6 cellular contexts compared by ENCODE assay signal in genomic region chr19:1606138-1606651, GRCh38. TPM values are rescaled to one million over a fixed set of nuclear protein-coding genes. Genes with fewer than 3 reads are reported as not detected.
DNase-seq lines count a peak whose midpoint lies in the region; ATAC-seq and TF ChIP-seq lines count a peak whose summit lies in the region.

No MANE protein-coding gene starts in this region.

- peak overlapping the region; percentile 93 for H2AFZ ChIP-seq in IMR-90 (replicated peaks; ENCODE audit: low read length, poor library complexity)

- no peak overlapping the region for H3K56ac ChIP-seq in IMR-90 (ENCODE audit: extremely low read depth, insufficient read depth, low read length)

- POLR2A ChIA-PET in IMR-90 (lab: Charles Lee; ENCODE audit: unreplicated experiment): no interaction called here

- H3K79me1 ChIP-seq in IMR-90 (ENCODE audit: low read depth in 1 of 2, low read length in 2 of 2): peaks cover 6 to 35% of the 10 kb centered on the region in 2 experiments; a peak in 3 of 4 replicates

- no TSS peak for BruUV-seq in IMR-90 (replicated peaks; lab: Mats Ljungman, UMichigan)

- TF ChIP-seq RAD21 in IMR-90 (IDR thresholded peaks at IDR 0.05; ENCODE audit: low read length): no peak

- H4K20me1 ChIP-seq in IMR-90 (ENCODE audit: insufficient read depth, low read length): peaks cover 24% of the 10 kb centered on the region

- H3K9me3 Mint-ChIP-seq in effector memory CD8-positive, alpha-beta T cell: no peaks in the 10 kb centered on the region

- H3K4ac ChIP-seq in IMR-90 (ENCODE audit: low read depth, low read length): peak overlapping the region; percentile 76

- peak overlapping the region; percentile 97 to 98 for H3K27ac Mint-ChIP-seq in effector memory CD8-positive, alpha-beta T cell

- peaks cover 37% of the 10 kb centered on the region for H3K36me3 Mint-ChIP-seq in effector memory CD8-positive, alpha-beta T cell (ENCODE audit: insufficient read depth)

- H3K36me3 ChIP-seq in IMR-90 (ENCODE audit: control insufficient read depth, insufficient read depth, low read length) (peaks cover 14% of the 10 kb centered on the region), gastrocnemius medialis (peaks cover 0 to 3% of the 10 kb centered on the region in 2 donors)

- no peaks in the 10 kb centered on the region for H3K9me3 ChIP-seq in IMR-90 (ENCODE audit: control insufficient read depth, insufficient read depth, low read length)
- no peaks in the 10 kb centered on the region for H3K9me3 ChIP-seq in gastrocnemius medialis

- CTCF ChIA-PET in IMR-90 (lab: Yijun Ruan, JAX): no interaction called here

- DNase-seq in IMR-90: no peak
- no peak for DNase-seq in effector memory CD8-positive, alpha-beta T cell
- peak in 1 of 2 donors; percentile 31 for DNase-seq in gastrocnemius medialis
- DNase-seq in LoVo (ENCODE audit: low spot score): no peak
- no peak for DNase-seq in GM10266 (ENCODE audit: extremely low spot score)
- DNase-seq in head of caudate nucleus: no peak

- H3K9ac ChIP-seq in IMR-90 (ENCODE audit: low read depth, low read length): peak overlapping the region; percentile 82

- peak overlapping the region; percentile 74 for H3K23ac ChIP-seq in IMR-90 (ENCODE audit: low read depth, low read length)

- H4K91ac ChIP-seq in IMR-90 (ENCODE audit: insufficient read depth, low read depth, low read length): peak overlapping the region; percentile 49; the same call in 1 of the 2 replicates

- in situ Hi-C loops in IMR-90 (cut with MboI; ENCODE audit: low sequenced_read_pairs) (no loop called here), gastrocnemius medialis (cut with MboI; ENCODE audit: low sequenced_read_pairs in 4 of 4) (loop anchor here in 1 of 4 donors (10.0 kb wide), 1 partner anchor 49 kb away; the partner anchor contains the start of gene TCF3)

- no peak overlapping the region for H3K18ac ChIP-seq in IMR-90 (ENCODE audit: low read depth, low read length)

- H3K4me3 ChIP-seq in IMR-90 (ENCODE audit: insufficient read depth, low read depth, low read length) (peak overlapping the region; percentile 57), gastrocnemius medialis (peak overlapping the region; percentile 83 to 99 (median 96))

- peak overlapping the region; percentile 82 for H3K14ac ChIP-seq in IMR-90 (replicated peaks; ENCODE audit: low read depth, low read length)

- no peak overlapping the region; the same call in 1 of the 2 replicates for H2BK120ac ChIP-seq in IMR-90 (ENCODE audit: low read depth, low read length)

- ATAC-seq in IMR-90 (ENCODE audit: low read depth): peak; percentile 1; the same call in 1 of the 2 replicates
- ATAC-seq in effector memory CD8-positive, alpha-beta T cell (replicated peaks): no peak
- peak; percentile 2 to 8 for ATAC-seq in gastrocnemius medialis

- intact Hi-C loops in IMR-90 (cut with micrococcal nuclease) (loop anchor here (2.0 to 10.0 kb wide), 2 partner anchors 45 to 189 kb away; no protein-coding TSS in a partner anchor), gastrocnemius medialis (cut with DNase I; ENCODE audit: low total_unique reads) (loop anchor here (5.0 kb wide), 1 partner anchor 39 kb away; the partner anchor contains the start of gene MEX3D), head of caudate nucleus (cut with DNase I) (loop anchor here (5.0 kb wide), 1 partner anchor 46 kb away; the partner anchor contains the start of gene TCF3)

- H3K4me1 Mint-ChIP-seq in effector memory CD8-positive, alpha-beta T cell (ENCODE audit: low read depth in 2 of 2): peaks cover 33 to 40% of the 10 kb centered on the region in 2 donors

- H3K27me3 ChIP-seq in IMR-90 (ENCODE audit: control insufficient read depth, insufficient read depth, low read length) (no peaks in the 10 kb centered on the region), gastrocnemius medialis (no peaks in the 10 kb centered on the region)

- peak overlapping the region; percentile 54 for H3K27ac ChIP-seq in IMR-90 (ENCODE audit: insufficient read depth, low read length)
- H3K27ac ChIP-seq in gastrocnemius medialis: peak overlapping the region; percentile 92 to 99 (median 98)

- peak overlapping the region; percentile 97 to 98 for H3K4me3 Mint-ChIP-seq in effector memory CD8-positive, alpha-beta T cell

- H3K27me3 Mint-ChIP-seq in effector memory CD8-positive, alpha-beta T cell: no peaks in the 10 kb centered on the region

- peak overlapping the region; percentile 71 for H2AK9ac ChIP-seq in IMR-90 (replicated peaks; ENCODE audit: low read depth, low read length, poor library complexity)

- H2AK5ac ChIP-seq in IMR-90 (ENCODE audit: low read depth, low read length): peak overlapping the region; percentile 83

- WGBS in IMR-90 (ENCODE audit: extremely low coverage in 2 of 2, insufficient read length in 1 of 2), 2 experiments: 0% methylated on average over 1 of the region's 16 CpGs; no CpG with 5 or more reads in 1 of the 2 experiments

- H4K5ac ChIP-seq in IMR-90 (ENCODE audit: low read depth, low read length): peak overlapping the region; percentile 32; the same call in 1 of the 2 replicates

- no peak overlapping the region for H2BK20ac ChIP-seq in IMR-90 (ENCODE audit: low read depth, low read length)

- TF ChIP-seq POLR2A in IMR-90 (IDR thresholded peaks at IDR 0.05; ENCODE audit: low read depth, low read length): no peak
- no peak for TF ChIP-seq POLR2A in gastrocnemius medialis (IDR thresholded peaks at IDR 0.05)

- dilution Hi-C loops in IMR-90 (cut with HindIII; ENCODE audit: low sequenced_read_pairs, unreplicated experiment): no loop called here

- H2BK15ac ChIP-seq in IMR-90 (ENCODE audit: low read depth, low read length): no peak overlapping the region

- H2BK5ac ChIP-seq in IMR-90 (ENCODE audit: low read depth, low read length, poor library complexity, severe bottlenecking): peak overlapping the region; percentile 75

- peaks cover 2% of the 10 kb centered on the region; the same call in 1 of the 2 replicates for H3K4me1 ChIP-seq in IMR-90 (ENCODE audit: control insufficient read depth, insufficient read depth, low read length)
- peaks cover 23 to 40% of the 10 kb centered on the region in 2 donors for H3K4me1 ChIP-seq in gastrocnemius medialis

- H3K9me1 ChIP-seq in IMR-90 (ENCODE audit: insufficient read depth, low read length): 0 out of 2 replicates have a peak, but pooled peaks cover 5% of the 10 kb centered on the region

- peak overlapping the region; percentile 90 for H3K4me2 ChIP-seq in IMR-90 (ENCODE audit: low read depth, low read length)

- peak overlapping the region; percentile 78 to 89 for H4K8ac ChIP-seq in IMR-90 (ENCODE audit: low read depth in 2 of 2, low read length in 2 of 2)

- TF ChIP-seq CTCF in IMR-90 (conservative IDR thresholded peaks at IDR 0.05; ENCODE audit: low read depth, low read length) (no peak), gastrocnemius medialis (IDR thresholded peaks at IDR 0.05 in 4 of 5, conservative IDR thresholded peaks at IDR 0.05 in 1 of 5) (no peak), GM10266 (IDR thresholded peaks at IDR 0.05; ENCODE audit: control insufficient read depth, insufficient read depth, low read depth, missing control alignments) (no peak)

TF ChIP-seq in IMR-90, 13 proteins besides CTCF, POLR2A, EP300 and RAD21:
- no peak for TF ChIP-seq NFE2L2 (IDR thresholded peaks at IDR 0.05; ENCODE audit: low read depth, low read length)
- no peak for TF ChIP-seq RCOR1 (IDR thresholded peaks at IDR 0.05; ENCODE audit: insufficient replicate concordance, low read length)
- no peak for TF ChIP-seq MAFK (IDR thresholded peaks at IDR 0.05; ENCODE audit: low read depth, low read length)
- TF ChIP-seq CHD1 (IDR thresholded peaks at IDR 0.05; ENCODE audit: low read depth, low read length): no peak
- TF ChIP-seq MAZ (IDR thresholded peaks at IDR 0.05; ENCODE audit: borderline replicate concordance, low read depth, low read length): no peak
- no peak for TF ChIP-seq USF2 (IDR thresholded peaks at IDR 0.05; ENCODE audit: low read depth, low read length)
- no peak for TF ChIP-seq RFX5 (IDR thresholded peaks at IDR 0.05; ENCODE audit: low read depth, low read length)

RNA-seq across cellular contexts. Expression of gene UQCR11, which starts 0.9 kb away (rescaled TPM):
- total RNA-seq in IMR-90 (2012; rRNA removed) (22.8 and 29.2 TPM in 2 replicates), gastrocnemius medialis (100 to 1,000 TPM; 106 to 173 (median 154) TPM)
- 177 and 248 TPM in 2 replicates for polyA plus RNA-seq in IMR-90 (2012; rRNA removed)
- polyA plus RNA-seq in IMR-90 (2012; cell fraction: cytosol; rRNA removed): 116 and 122 TPM in 2 replicates
- 35.8 and 42.4 TPM in 2 replicates for polyA plus RNA-seq in IMR-90 (2012; cell fraction: nucleus; rRNA removed; ENCODE audit: low replicate concordance)

RNA-seq across cellular contexts. Expression of gene MBD3, which starts 13.5 kb away (rescaled TPM):
- total RNA-seq in IMR-90 (2012; rRNA removed): 42.5 and 47.5 TPM in 2 replicates
- polyA plus RNA-seq in IMR-90 (2012; rRNA removed): 66.3 and 79.9 TPM in 2 replicates
- polyA plus RNA-seq in IMR-90 (2012; cell fraction: cytosol; rRNA removed): 48.0 and 72.2 TPM in 2 replicates
- 121 and 247 TPM in 2 replicates for polyA plus RNA-seq in IMR-90 (2012; cell fraction: nucleus; rRNA removed; ENCODE audit: low replicate concordance)
- total RNA-seq in gastrocnemius medialis: 100 to 1,000 TPM in 2 of 4 donors, 10 to 100 TPM in 2; 66.9 to 147 (median 118) TPM

RNA-seq across cellular contexts. Expression of gene MEX3D, which starts 38.1 kb away (rescaled TPM):
- total RNA-seq in IMR-90 (2012; rRNA removed) (9.1 and 11.9 TPM in 2 replicates), gastrocnemius medialis (1 to 10 TPM; 2.4 to 7.9 (median 5.3) TPM)
- polyA plus RNA-seq in IMR-90 (2012; rRNA removed): 9.6 and 18.2 TPM in 2 replicates
- 9.3 and 32.6 TPM in 2 replicates for polyA plus RNA-seq in IMR-90 (2012; cell fraction: cytosol; rRNA removed)
- polyA plus RNA-seq in IMR-90 (2012; cell fraction: nucleus; rRNA removed; ENCODE audit: low replicate concordance): 7.9 and 22.2 TPM in 2 replicates

RNA-seq across cellular contexts. Expression of gene TCF3, which starts 46.2 kb away (rescaled TPM):
- total RNA-seq in IMR-90 (2012; rRNA removed) (29.9 and 37.5 TPM in 2 replicates), gastrocnemius medialis (10 to 100 TPM; 22.0 to 58.6 (median 42.5) TPM)
- 127 and 144 TPM in 2 replicates for polyA plus RNA-seq in IMR-90 (2012; rRNA removed)
- 84.8 and 172 TPM in 2 replicates for polyA plus RNA-seq in IMR-90 (2012; cell fraction: cytosol; rRNA removed)
- polyA plus RNA-seq in IMR-90 (2012; cell fraction: nucleus; rRNA removed; ENCODE audit: low replicate concordance): 238 and 454 TPM in 2 replicates
